Comparison of ENCODE assay signal across 24 cellular contexts in the genomic region with DNA sequence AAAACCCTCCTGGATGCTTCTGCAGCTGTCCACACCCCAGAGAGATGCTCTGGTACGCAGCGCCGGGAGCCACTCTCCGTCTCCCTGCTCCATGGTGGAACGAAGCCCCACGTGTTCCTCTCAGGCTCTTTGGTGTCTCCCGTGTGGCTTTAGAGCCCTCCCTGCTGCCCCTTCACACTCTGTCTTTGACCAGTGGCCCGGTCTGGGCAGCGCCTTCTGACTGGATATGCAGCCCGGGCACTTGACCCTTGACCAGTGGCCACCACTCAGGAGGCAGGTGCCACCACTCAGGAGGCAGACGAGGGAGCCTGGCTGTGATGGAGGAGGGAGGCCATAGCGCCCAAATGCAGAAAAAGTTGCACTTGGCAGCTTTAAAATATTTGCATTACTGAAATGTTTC.
DNase-seq lines count a peak whose midpoint lies in the region; ATAC-seq and TF ChIP-seq lines count a peak whose summit lies in the region.
"Had no signal": no experiment of that assay in that cellular context is flagged by ENCODE, and none has a peak within 500 bp of the region (broad histone marks: within the 10 kb centered on the region; RNA-seq: fewer than 3 reads in every experiment).

No MANE protein-coding gene starts in this region.

- H3K9me3 Mint-ChIP-seq in chondrocyte (ENCODE audit: low read depth) (peaks cover 25% of the 10 kb centered on the region), osteocyte (ENCODE audit: unreplicated experiment) (peaks cover 20% of the 10 kb centered on the region)
- peaks cover 8% of the 10 kb centered on the region for H3K9me3 Mint-ChIP-seq in T-helper 2 cell treated with Interferon-gamma antibody and Interleukin-4, amounts not matched to agents 5 μg/mL and 100 μg/mL, for 36 hours

- no peaks in the 10 kb centered on the region for H3K4me1 ChIP-seq in upper lobe of right lung
- H3K4me1 ChIP-seq: A549, BE2C, HAP-1 had no signal

- H3K36me3 ChIP-seq in upper lobe of right lung: no peaks in the 10 kb centered on the region
- H3K36me3 ChIP-seq: BE2C; BLaER1 treated with 17β-estradiol and CSF1 and Interleukin-3, amounts not matched to agents 10 nM and 100 nM; HAP-1 had no signal

- TF ChIP-seq CTCF in chondrocyte (IDR thresholded peaks at IDR 0.05) (no peak), osteocyte (IDR thresholded peaks at IDR 0.05) (no peak), upper lobe of right lung (IDR thresholded peaks at IDR 0.05) (no peak)

- no peak overlapping the region for H3K4me3 ChIP-seq in upper lobe of right lung
- H3K4me3 ChIP-seq: A549; BLaER1 treated with 17β-estradiol and CSF1 and Interleukin-3, amounts not matched to agents 10 nM and 100 nM; GM12878; HAP-1 had no signal

- H3K27ac Mint-ChIP-seq in chondrocyte (ENCODE audit: unreplicated experiment): no peak overlapping the region
- no peak overlapping the region for H3K27ac Mint-ChIP-seq in osteocyte (ENCODE audit: unreplicated experiment)
- H3K27ac Mint-ChIP-seq in T-helper 2 cell treated with Interferon-gamma antibody and Interleukin-4, amounts not matched to agents 5 μg/mL and 100 μg/mL, for 36 hours: no peak overlapping the region
- H3K27ac Mint-ChIP-seq: CD14-positive monocyte; CD4-positive, alpha-beta T cell; CD8-positive, alpha-beta memory T cell; HFFc6 had no signal

- intact Hi-C loops in upper lobe of right lung (cut with DNase I): no loop called here

- H3K27ac ChIP-seq in upper lobe of right lung: no peak overlapping the region
- H3K27ac ChIP-seq: A549; BLaER1 treated with 17β-estradiol and CSF1 and Interleukin-3, amounts not matched to agents 10 nM and 100 nM had no signal

- H3K4me3 Mint-ChIP-seq in chondrocyte (ENCODE audit: unreplicated experiment): no peak overlapping the region
- no peak overlapping the region for H3K4me3 Mint-ChIP-seq in osteocyte (ENCODE audit: unreplicated experiment)
- H3K4me3 Mint-ChIP-seq in T-helper 2 cell treated with Interferon-gamma antibody and Interleukin-4, amounts not matched to agents 5 μg/mL and 100 μg/mL, for 36 hours: no peak overlapping the region
- H3K4me3 Mint-ChIP-seq: CD14-positive monocyte; CD4-positive, alpha-beta T cell; CD8-positive, alpha-beta memory T cell; HFFc6 had no signal

- H3K27me3 ChIP-seq in upper lobe of right lung: peaks cover 7% of the 10 kb centered on the region
- H3K27me3 ChIP-seq: BE2C; BLaER1 treated with 17β-estradiol and CSF1 and Interleukin-3, amounts not matched to agents 10 nM and 100 nM had no signal

- no peaks in the 10 kb centered on the region for H3K9me3 ChIP-seq in upper lobe of right lung
- H3K9me3 ChIP-seq: A549, BE2C, HAP-1 had no signal

- H3K27me3 Mint-ChIP-seq in chondrocyte (ENCODE audit: low read depth) (no peaks in the 10 kb centered on the region), osteocyte (ENCODE audit: unreplicated experiment) (no peaks in the 10 kb centered on the region)
- H3K27me3 Mint-ChIP-seq in T-helper 2 cell treated with Interferon-gamma antibody and Interleukin-4, amounts not matched to agents 5 μg/mL and 100 μg/mL, for 36 hours (ENCODE audit: low read depth): no peaks in the 10 kb centered on the region
- H3K27me3 Mint-ChIP-seq: CD4-positive, alpha-beta T cell had no signal

- H3K4me1 Mint-ChIP-seq in chondrocyte (ENCODE audit: low read depth): no peaks in the 10 kb centered on the region
- no peaks in the 10 kb centered on the region for H3K4me1 Mint-ChIP-seq in osteocyte (ENCODE audit: unreplicated experiment)
- no peaks in the 10 kb centered on the region for H3K4me1 Mint-ChIP-seq in T-helper 2 cell treated with Interferon-gamma antibody and Interleukin-4, amounts not matched to agents 5 μg/mL and 100 μg/mL, for 36 hours (ENCODE audit: low read depth)
- H3K4me1 Mint-ChIP-seq: CD14-positive monocyte; CD8-positive, alpha-beta memory T cell had no signal

- ATAC-seq in upper lobe of right lung: no peak
- ATAC-seq in GM19467 (IDR thresholded peaks at IDR 0.05; ENCODE audit: unreplicated experiment): no peak
- ATAC-seq: A549, GM12878 had no signal

- DNase-seq in chondrocyte (ENCODE audit: low spot score): peak; percentile 83
- peak; percentile 73 for DNase-seq in mesenteric fat pad (ENCODE audit: low spot score)
- DNase-seq in osteocyte (ENCODE audit: extremely low spot score, unreplicated experiment): peak; percentile 81
- DNase-seq in upper lobe of right lung: peak; percentile 60
- no peak for DNase-seq in OCI-M1 (lab: John Stamatoyannopoulos, UW)
- no peak for DNase-seq in T-helper 2 cell treated with Interferon-gamma antibody and Interleukin-4, amounts not matched to agents 5 μg/mL and 100 μg/mL, for 36 hours (ENCODE audit: low spot score)
- DNase-seq: 8988T; ACHN; AML-193; BE2C; CD4-positive, alpha-beta T cell; CD8-positive, alpha-beta memory T cell; DMS 273 treated with DMSO at 0.1 percent for 48 hours; DMS79; EL; GDM1; GOT3; HFFc6 had no signal

- H3K36me3 Mint-ChIP-seq in chondrocyte (ENCODE audit: low read depth) (no peaks in the 10 kb centered on the region), osteocyte (ENCODE audit: unreplicated experiment) (no peaks in the 10 kb centered on the region)
- H3K36me3 Mint-ChIP-seq in T-helper 2 cell treated with Interferon-gamma antibody and Interleukin-4, amounts not matched to agents 5 μg/mL and 100 μg/mL, for 36 hours (ENCODE audit: low read depth): no peaks in the 10 kb centered on the region
- H3K36me3 Mint-ChIP-seq: CD14-positive monocyte; CD8-positive, alpha-beta memory T cell had no signal

Comparison
In these comparisons a context has a peak if more than half of its experiments do, and no peak if none do; other contexts are left out.
1. DNase-seq: peak in chondrocyte (single experiment), mesenteric fat pad (single experiment), osteocyte (single experiment) and upper lobe of right lung (single experiment); none in OCI-M1 (single experiment) and T-helper 2 cell treated with Interferon-gamma antibody and Interleukin-4, amounts not matched to agents 5 μg/mL and 100 μg/mL, for 36 hours (single experiment).